ENCODE assay signal across 23 cellular contexts in genomic region chr7:1257863-1258262, GRCh38. TPM values are rescaled to one million over a fixed set of nuclear protein-coding genes. Genes with fewer than 3 reads are reported as not detected.
A peak's percentile ranks its signal among the peaks of the same experiment; 100 is the strongest.
DNase-seq lines count a peak whose midpoint lies in the region; ATAC-seq, FAIRE-seq and TF ChIP-seq lines count a peak whose summit lies in the region.
"Had no signal": no experiment of that assay in that cellular context is flagged by ENCODE, and none has a peak within 500 bp of the region (broad histone marks: within the 10 kb centered on the region; RNA-seq: fewer than 3 reads in every experiment).

No MANE protein-coding gene starts in this region.

- no peak for FAIRE-seq in HepG2 (lab: Jason Lieb, UNC)
- no peak for FAIRE-seq in kidney (lab: Jason Lieb, UNC)
- FAIRE-seq: GM12891, GM18507, H54 had no signal

- no peak overlapping the region for H3K27ac ChIP-seq in left ventricle myocardium inferior (replicated peaks)
- H3K27ac ChIP-seq in right lobe of liver = no peak overlapping the region
- H3K27ac ChIP-seq in HepG2 (ENCODE audit: extremely low read length, insufficient read depth, low read length) = no peak overlapping the region
- no peak overlapping the region for H3K27ac ChIP-seq in kidney (ENCODE audit: low read depth in 2 of 2, low read length in 2 of 2)

- TF ChIP-seq EP300 in HepG2 (IDR thresholded peaks at IDR 0.05; ENCODE audit: low read depth in 2 of 2, low read length in 2 of 2) = no peak
- TF ChIP-seq EP300 in HepG2 (CRISPR knock-in tag; IDR thresholded peaks at IDR 0.05; ENCODE audit: borderline replicate concordance) = no peak

- no peaks in the 10 kb centered on the region for H3K79me2 ChIP-seq in HepG2 (ENCODE audit: insufficient read depth, low read length)

- POLR2A ChIA-PET in HepG2 (lab: Yijun Ruan, JAX) = no interaction called here

- TF ChIP-seq RAD21 in HepG2 (CRISPR knock-in tag; IDR thresholded peaks at IDR 0.05) = no peak

- CTCF ChIA-PET in HepG2 (lab: Yijun Ruan, JAX; ENCODE audit: low intra/inter-chr PET ratio, low total read pairs) = no interaction called here

- H3K9ac ChIP-seq in HepG2 (ENCODE audit: insufficient read depth, low read depth, low read length) (no peak overlapping the region), kidney (ENCODE audit: low read length in 2 of 2) (no peak overlapping the region)

- intact Hi-C loops in Right ventricle myocardium superior (cut with DNase I) = no loop called here
- intact Hi-C loops in left ventricle myocardium inferior (cut with micrococcal nuclease) = no loop called here
- intact Hi-C loops in right lobe of liver (cut with DNase I) = no loop called here
- intact Hi-C loops in HepG2 (cut with micrococcal nuclease; ENCODE audit: unreplicated experiment) = no loop called here
- intact Hi-C loops in posterior vena cava (cut with DNase I) = no loop called here
- intact Hi-C loops in kidney (cut with DNase I) = no loop called here

- no TSS peak for BruUV-seq in HepG2 (replicated peaks; lab: Mats Ljungman, UMichigan)

- H3K27me3 ChIP-seq in left ventricle myocardium inferior (ENCODE audit: low read depth) (peaks cover 95% of the 10 kb centered on the region), right lobe of liver (no peaks in the 10 kb centered on the region), HepG2 (ENCODE audit: control insufficient read depth in 1 of 2, insufficient read depth in 2 of 2, low read length in 2 of 2) (peaks cover 18 to 82% of the 10 kb centered on the region in 2 experiments)

- H3K4me1 ChIP-seq in left ventricle myocardium inferior (no peaks in the 10 kb centered on the region), right lobe of liver (no peaks in the 10 kb centered on the region), HepG2 (ENCODE audit: insufficient read depth, low read length) (peaks cover 6% of the 10 kb centered on the region; the same call in 1 of the 2 replicates), kidney (ENCODE audit: control insufficient read depth in 1 of 2, insufficient read depth in 1 of 2, low read depth in 1 of 2, low read length in 2 of 2) (no peaks in the 10 kb centered on the region)
- H3K4me1 ChIP-seq: HAP-1 had no signal

- no peak overlapping the region for H3K4me2 ChIP-seq in HepG2 (ENCODE audit: low read depth, low read length)

- peak; percentile 5 for DNase-seq in Right ventricle myocardium superior
- DNase-seq in left ventricle myocardium inferior = no peak
- peak in 2 of 3 donors; percentile 9 to 34 for DNase-seq in right lobe of liver
- DNase-seq in HepG2 (ENCODE audit: low spot score) = no peak
- DNase-seq in posterior vena cava (ENCODE audit: low spot score) = peak; percentile 56
- no peak for DNase-seq in RKO (ENCODE audit: low spot score)
- DNase-seq in kidney = no peak
- DNase-seq: C1 segment of cervical spinal cord; Calu3; CD4-positive, alpha-beta memory T cell; COR-L47; DMS53; DMS79 treated with DMSO at 0.1 percent for 48 hours; GF-D8; GOT3; HFFc6 had no signal

- H3K4me3 ChIP-seq in left ventricle myocardium inferior = no peak overlapping the region
- no peak overlapping the region for H3K4me3 ChIP-seq in right lobe of liver
- no peak overlapping the region for H3K4me3 ChIP-seq in HepG2 (replicated peaks in 1 of 3; ENCODE audit: insufficient read depth in 1 of 3, low read depth in 2 of 3, low read length in 3 of 3)
- H3K4me3 ChIP-seq in kidney (ENCODE audit: low read length in 2 of 2) = no peak overlapping the region
- H3K4me3 ChIP-seq: HAP-1 had no signal

- 65% methylated on average over 5 of the region's 13 CpGs for WGBS in right lobe of liver (ENCODE audit: insufficient coverage, low coverage, low lambda C conversion rate, missing lambda C conversion rate)
- WGBS in HepG2 (ENCODE audit: low lambda C conversion rate) = 17% methylated on average over 9 of the region's 13 CpGs

- no peaks in the 10 kb centered on the region for H4K20me1 ChIP-seq in HepG2 (ENCODE audit: insufficient read depth, low read length)

- TF ChIP-seq POLR2A in right lobe of liver (IDR thresholded peaks at IDR 0.05) (no peak), HepG2 (IDR thresholded peaks at IDR 0.05; ENCODE audit: insufficient read depth in 1 of 2, low read depth in 2 of 2, low read length in 2 of 2) (no peak)

- H2AFZ ChIP-seq in HepG2 (ENCODE audit: low read length) = no peak overlapping the region

- no peaks in the 10 kb centered on the region for H3K36me3 ChIP-seq in left ventricle myocardium inferior
- no peaks in the 10 kb centered on the region for H3K36me3 ChIP-seq in right lobe of liver
- H3K36me3 ChIP-seq in HepG2 (replicated peaks in 1 of 2; ENCODE audit: control insufficient read depth in 1 of 2, insufficient read depth in 2 of 2, low read length in 2 of 2) = no peaks in the 10 kb centered on the region
- no peaks in the 10 kb centered on the region for H3K36me3 ChIP-seq in kidney (ENCODE audit: control insufficient read depth in 1 of 2, insufficient read depth in 2 of 2, low read length in 2 of 2)
- H3K36me3 ChIP-seq: HAP-1 had no signal

- H3K9me3 ChIP-seq in left ventricle myocardium inferior (replicated peaks) = no peaks in the 10 kb centered on the region
- no peaks in the 10 kb centered on the region for H3K9me3 ChIP-seq in right lobe of liver
- H3K9me3 ChIP-seq in HepG2 (ENCODE audit: low read length) = no peaks in the 10 kb centered on the region
- no peaks in the 10 kb centered on the region for H3K9me3 ChIP-seq in kidney (ENCODE audit: control insufficient read depth in 1 of 2, low read length in 2 of 2)
- H3K9me3 ChIP-seq: HAP-1 had no signal

- TF ChIP-seq CTCF in left ventricle myocardium inferior (IDR thresholded peaks at IDR 0.05; ENCODE audit: borderline replicate concordance) = no peak
- no peak for TF ChIP-seq CTCF in right lobe of liver (IDR thresholded peaks at IDR 0.05)
- TF ChIP-seq CTCF in HepG2 (CRISPR knock-in tag; IDR thresholded peaks at IDR 0.05) = no peak
- no peak for TF ChIP-seq CTCF in kidney (IDR thresholded peaks at IDR 0.05; ENCODE audit: borderline replicate concordance, extremely low read depth, insufficient read depth)

- in situ Hi-C loops in HepG2 (cut with HindIII; ENCODE audit: extremely low pct_ligation_motif_present, low pct_unique_long_range_greater_than_20kb) = no loop called here

- no peak for ATAC-seq in Right ventricle myocardium superior (ENCODE audit: poor library complexity)
- no peak for ATAC-seq in right lobe of liver
- no peak for ATAC-seq in HepG2

TF ChIP-seq in HepG2, 621 proteins besides CTCF, POLR2A, EP300 and RAD21 (continues in another document):
- TF ChIP-seq TFDP1 (CRISPR knock-in tag; IDR thresholded peaks at IDR 0.05; ENCODE audit: borderline replicate concordance) = no peak
- TF ChIP-seq NCOA2 (CRISPR knock-in tag; IDR thresholded peaks at IDR 0.05) = no peak
- TF ChIP-seq PREB (CRISPR knock-in tag; IDR thresholded peaks at IDR 0.05) = no peak
- no peak for TF ChIP-seq ZNF678 (CRISPR knock-in tag; IDR thresholded peaks at IDR 0.05)
- TF ChIP-seq ZBTB3 (CRISPR knock-in tag; IDR thresholded peaks at IDR 0.05; ENCODE audit: borderline replicate concordance, low read depth) = no peak

RNA-seq across cellular contexts. Expression of gene UNCX, which starts 25.2 kb away (rescaled TPM):
- total RNA-seq in Right ventricle myocardium superior (not detected), left ventricle myocardium inferior (not detected), right lobe of liver (not detected), HepG2 (2016; rRNA removed; fragmentation: Illumina TruSeq; extraction: Trizol) (not detected in 2 replicates), posterior vena cava (not detected), kidney (2.0 TPM)
- not detected in 2 replicates for total RNA-seq in HepG2 (2016; cell fraction: cytosol; rRNA removed; fragmentation: Illumina TruSeq; extraction: Trizol; ENCODE audit: low read depth)
- not detected in 2 replicates for total RNA-seq in HepG2 (2016; cell fraction: insoluble cytoplasmic fraction; rRNA removed; fragmentation: Illumina TruSeq; extraction: Trizol)
- not detected in 2 replicates for total RNA-seq in HepG2 (2016; cell fraction: membrane; rRNA removed; fragmentation: Illumina TruSeq; extraction: Trizol)
- not detected in 2 replicates for total RNA-seq in HepG2 (2016; cell fraction: nucleus; rRNA removed; fragmentation: Illumina TruSeq; extraction: Trizol)
- polyA plus RNA-seq in HepG2 (2011; rRNA removed) (not detected in 2 replicates), kidney (ENCODE audit: insufficient read depth, low read depth, low replicate concordance) (1.4 TPM)
- polyA plus RNA-seq in HepG2 (2011; cell fraction: cytosol; rRNA removed) = not detected in 2 replicates
- polyA plus RNA-seq in HepG2 (2011; cell fraction: nucleus; rRNA removed) = not detected in 2 replicates
- polyA plus RNA-seq in HepG2 (2012) = not detected in 2 replicates
- not detected in 2 replicates for polyA plus RNA-seq in HepG2 (2016; cell fraction: cytosol; fragmentation: Illumina TruSeq; extraction: Trizol; ENCODE audit: low read depth)
- not detected in 2 replicates for polyA plus RNA-seq in HepG2 (2016; cell fraction: insoluble cytoplasmic fraction; fragmentation: Illumina TruSeq; extraction: Trizol; ENCODE audit: low read depth)
- not detected in 2 replicates for polyA plus RNA-seq in HepG2 (2016; cell fraction: membrane; fragmentation: Illumina TruSeq; extraction: Trizol; ENCODE audit: low read depth)
- polyA plus RNA-seq in HepG2 (2016; cell fraction: nucleus; fragmentation: Illumina TruSeq; extraction: Trizol; ENCODE audit: insufficient read depth, low read depth) = not detected in 2 replicates
- not detected in 2 replicates for polyA minus RNA-seq in HepG2 (2011; rRNA and poly(A)+ RNA removed; ENCODE audit: low replicate concordance)
- polyA minus RNA-seq in HepG2 (2011; cell fraction: cytosol; rRNA and poly(A)+ RNA removed) = not detected in 2 replicates
- polyA minus RNA-seq in HepG2 (2011; cell fraction: nucleus; rRNA and poly(A)+ RNA removed) = not detected in 2 replicates
- total RNA-seq: A172; Calu3; CD4-positive, alpha-beta memory T cell; Daoy; HFFc6 had no signal
- polyA plus RNA-seq: BJ; CD4-positive, alpha-beta memory T cell had no signal

Comparison
In these comparisons a context has a peak if more than half of its experiments do, and no peak if none do; other contexts are left out.
1. DNase-seq: peak in Right ventricle myocardium superior (single experiment), right lobe of liver (2 of 3) and posterior vena cava (single experiment); none in left ventricle myocardium inferior (single experiment), HepG2 (single experiment), RKO (single experiment) and kidney (single experiment).